In genomic region chr22:47690586-47690985, GRCh38 we compare ENCODE assay signal across 21 cellular contexts.
"Had no signal": no experiment of that assay in that cellular context is flagged by ENCODE, and none has a peak within 500 bp of the region (broad histone marks: within the 10 kb centered on the region; RNA-seq: fewer than 3 reads in every experiment).

No MANE protein-coding gene starts in this region.

- H3K9me3 Mint-ChIP-seq: effector memory CD8-positive, alpha-beta T cell; immature natural killer cell had no signal

- H3K4me3 ChIP-seq: colonic mucosa, gastroesophageal sphincter, heart left ventricle, hepatocyte, left lung, lower lobe of right lung had no signal

- H3K36me3 ChIP-seq: colonic mucosa, gastroesophageal sphincter, heart left ventricle, left lung, lower lobe of right lung had no signal

- H3K79me2 ChIP-seq: hepatocyte had no signal

- ATAC-seq: effector memory CD8-positive, alpha-beta T cell; esophagus mucosa; gastroesophageal sphincter; heart left ventricle; left cardiac atrium; left lung; left ventricle myocardium superior; lower lobe of right lung had no signal

- H3K27ac Mint-ChIP-seq: dendritic cell treated with granulocyte-macrophage colony-stimulating factor and Interleukin-4, amounts not matched to agents 40 ng/mL and 50 ng/mL, for 4 days; effector memory CD8-positive, alpha-beta T cell; endodermal cell; immature natural killer cell had no signal

- DNase-seq: colonic mucosa; cortex of kidney; effector CD8-positive, alpha-beta T cell; effector memory CD8-positive, alpha-beta T cell; endodermal cell; erythroblast; foreskin keratinocyte; heart left ventricle; hypothalamus; immature natural killer cell; left cardiac atrium; left lung; left ventricle myocardium superior; lower lobe of right lung; mesenchymal stem cell; midbrain had no signal

- H3K4me3 Mint-ChIP-seq: dendritic cell treated with granulocyte-macrophage colony-stimulating factor and Interleukin-4, amounts not matched to agents 40 ng/mL and 50 ng/mL, for 4 days; effector memory CD8-positive, alpha-beta T cell; endodermal cell; immature natural killer cell had no signal

- H3K4me1 Mint-ChIP-seq: immature natural killer cell had no signal

- H3K36me3 Mint-ChIP-seq: immature natural killer cell had no signal

- H3K4me2 ChIP-seq: hepatocyte had no signal

- H3K27me3 Mint-ChIP-seq: dendritic cell treated with granulocyte-macrophage colony-stimulating factor and Interleukin-4, amounts not matched to agents 40 ng/mL and 50 ng/mL, for 4 days had no signal

- H3K27ac ChIP-seq: colonic mucosa, epithelial cell of prostate, gastroesophageal sphincter, heart left ventricle, hepatocyte, left lung, lower lobe of right lung had no signal

- H3K27me3 ChIP-seq: colonic mucosa, foreskin keratinocyte, hepatocyte, left lung had no signal

- H3K4me1 ChIP-seq: colonic mucosa, foreskin keratinocyte, gastroesophageal sphincter, heart left ventricle, left lung, lower lobe of right lung had no signal
